In genomic region chr7:129502708-129503685, GRCh38 we compare ENCODE assay signal across 8 cellular contexts. TPM values are rescaled to one million over a fixed set of nuclear protein-coding genes. Genes with fewer than 3 reads are reported as not detected.
DNase-seq lines count a peak whose midpoint lies in the region; ATAC-seq, FAIRE-seq and TF ChIP-seq lines count a peak whose summit lies in the region.

No MANE protein-coding gene starts in this region.

- CTCF ChIA-PET in BJ (lab: Yijun Ruan, JAX): no interaction called here

- H3K27ac ChIP-seq in kidney (ENCODE audit: low read depth in 2 of 2, low read length in 2 of 2) (no peak overlapping the region), stomach smooth muscle (ENCODE audit: low read length) (no peak overlapping the region)

- peaks cover 0 to 7% of the 10 kb centered on the region in 2 donors for H3K4me1 ChIP-seq in kidney (ENCODE audit: control insufficient read depth in 1 of 2, insufficient read depth in 1 of 2, low read depth in 1 of 2, low read length in 2 of 2)
- peaks cover 13% of the 10 kb centered on the region for H3K4me1 ChIP-seq in stomach smooth muscle (ENCODE audit: control insufficient read depth, insufficient read depth, low read length)

- FAIRE-seq in kidney (lab: Jason Lieb, UNC): no peak

- DNase-seq in BJ (ENCODE audit: low read depth): no peak
- peak; percentile 27 for DNase-seq in NCI-H2227 treated with DMSO at 0.1 percent for 48 hours (lab: John Stamatoyannopoulos, UW)
- DNase-seq in astrocyte of the spinal cord (ENCODE audit: low read depth, low spot score): no peak
- no peak for DNase-seq in kidney
- DNase-seq in D341Med (ENCODE audit: low spot score): no peak
- no peak for DNase-seq in NCI-H774 (lab: John Stamatoyannopoulos, UW)

- ATAC-seq in GM21360 (IDR thresholded peaks at IDR 0.05; ENCODE audit: unreplicated experiment): peak; percentile 1

- H3K4me3 ChIP-seq in BJ (ENCODE audit: low read depth, low read length) (peak overlapping the region; percentile 54), astrocyte of the spinal cord (ENCODE audit: low read depth, low read length) (peak overlapping the region; percentile 39), kidney (ENCODE audit: low read length in 2 of 2) (peak overlapping the region; percentile 34 to 55), stomach smooth muscle (ENCODE audit: low read length in 2 of 2) (peak overlapping the region; percentile 57 to 73)

- H3K9me3 ChIP-seq in kidney (ENCODE audit: control insufficient read depth in 1 of 2, low read length in 2 of 2) (no peaks in the 10 kb centered on the region), stomach smooth muscle (ENCODE audit: control insufficient read depth in 2 of 2, low read length in 2 of 2) (no peaks in the 10 kb centered on the region)

- intact Hi-C loops in kidney (cut with DNase I): no loop called here

- H3K27me3 ChIP-seq in BJ (ENCODE audit: control insufficient read depth, insufficient read depth, low read length) (peaks cover 12% of the 10 kb centered on the region), stomach smooth muscle (ENCODE audit: control insufficient read depth in 1 of 2, insufficient read depth in 2 of 2, low read length in 2 of 2) (peaks cover 2 to 3% of the 10 kb centered on the region in 2 donors)

- H3K9ac ChIP-seq in kidney (ENCODE audit: low read length in 2 of 2): peak overlapping the region in 1 of 2 donors; percentile 34
- H3K9ac ChIP-seq in stomach smooth muscle (ENCODE audit: low read length in 2 of 2): peak overlapping the region in 1 of 2 donors; percentile 51

- TF ChIP-seq CTCF in BJ (IDR thresholded peaks at IDR 0.05; ENCODE audit: insufficient read depth, low read depth, low read length) (peak; percentile 22; the same call in 1 of the 2 replicates), astrocyte of the spinal cord (IDR thresholded peaks at IDR 0.05; ENCODE audit: low read depth, low read length) (peak; percentile 9), kidney (IDR thresholded peaks at IDR 0.05; ENCODE audit: borderline replicate concordance, extremely low read depth, insufficient read depth) (no peak)

- POLR2A ChIA-PET in BJ (lab: Charles Lee): no interaction called here

- in situ Hi-C loops in astrocyte of the spinal cord (cut with HindIII; ENCODE audit: low sequenced_read_pairs): no loop called here

- H3K36me3 ChIP-seq in BJ (ENCODE audit: control insufficient read depth, insufficient read depth, low read length) (no peaks in the 10 kb centered on the region), kidney (ENCODE audit: control insufficient read depth in 1 of 2, insufficient read depth in 2 of 2, low read length in 2 of 2) (no peaks in the 10 kb centered on the region), stomach smooth muscle (ENCODE audit: control insufficient read depth in 2 of 2, insufficient read depth in 2 of 2, low read length in 2 of 2) (no peaks in the 10 kb centered on the region)

RNA-seq across cellular contexts. Expression of gene SMKR1, which starts 0.7 kb away (rescaled TPM):
- polyA plus RNA-seq in BJ (2011; rRNA removed) (0.27 and 0.45 TPM in 2 replicates), kidney (ENCODE audit: insufficient read depth, low read depth, low replicate concordance) (3.9 TPM)
- polyA minus RNA-seq in BJ (2011; rRNA and poly(A)+ RNA removed): not detected in 2 replicates
- total RNA-seq in kidney: 0.63 TPM
